26 cellular contexts compared by ENCODE assay signal in genomic region chr19:8695501-8695900, GRCh38. TPM values are rescaled to one million over a fixed set of nuclear protein-coding genes. Genes with fewer than 3 reads are reported as not detected.
"Had no signal": no experiment of that assay in that cellular context is flagged by ENCODE, and none has a peak within 500 bp of the region (broad histone marks: within the 10 kb centered on the region; RNA-seq: fewer than 3 reads in every experiment).

No MANE protein-coding gene starts in this region.

- ATAC-seq: Panc1, PC-3 had no signal

- H3K9ac ChIP-seq: SK-N-SH had no signal

- H3K36me3 Mint-ChIP-seq: IgD-negative memory B cell had no signal

- H3K4me3 ChIP-seq: MG63 had no signal

- H3K36me3 ChIP-seq: MG63 had no signal

- DNase-seq: Karpas-422, KBM-7, MG63, NCI-H1092, NCI-H1105 treated with DMSO at 0.1 percent for 48 hours, NCI-H1417 treated with DMSO at 0.1 percent for 48 hours, NCI-H146, NCI-H1694 treated with DMSO at 0.1 percent for 48 hours, NCI-H1930, NCI-H2081, NCI-H2107, NCI-H226, NCI-H446, NCI-H510A, NCI-H524 treated with DMSO at 0.1 percent for 48 hours, NCI-H69, NCI-H774, PC-3, SHP77, SK-N-SH had no signal

- H3K27ac ChIP-seq: HL-60, RWPE1 had no signal

- H3K9me3 ChIP-seq: MG63, SK-N-SH had no signal

- H3K4me2 ChIP-seq: SK-N-SH had no signal

- FAIRE-seq: HTR-8/SVneo had no signal

RNA-seq across cellular contexts. Expression of gene ACTL9, which starts 3.1 kb away (rescaled TPM):
- total RNA-seq: PC-3, SK-MEL-5 had no signal
- polyA plus RNA-seq: IgD-negative memory B cell, SK-N-SH had no signal

RNA-seq across cellular contexts. Expression of gene OR2Z1, which starts 25.9 kb away (rescaled TPM):
- total RNA-seq: PC-3, SK-MEL-5 had no signal
- polyA plus RNA-seq: IgD-negative memory B cell, SK-N-SH had no signal
